Comparison of ENCODE assay signal across 10 cellular contexts in the genomic region with DNA sequence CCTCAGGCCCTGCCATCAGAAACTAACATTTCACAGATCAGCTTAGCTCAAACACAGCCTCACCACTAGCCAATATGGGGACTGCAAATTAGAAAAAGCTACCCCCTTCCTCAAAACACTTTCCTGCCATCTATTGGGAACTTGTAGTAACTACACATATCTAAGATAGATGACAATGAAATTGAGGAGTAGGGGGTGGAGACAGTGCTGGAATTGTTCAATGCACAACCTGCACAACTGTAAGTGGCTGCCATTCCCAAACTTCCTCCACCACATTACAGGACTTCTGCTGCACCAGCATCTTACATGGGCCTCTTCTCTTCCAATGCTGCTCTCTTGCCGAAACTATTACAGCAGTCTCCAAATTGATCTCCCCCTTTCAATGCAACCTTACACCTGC. TPM values are rescaled to one million over a fixed set of nuclear protein-coding genes. Genes with fewer than 3 reads are reported as not detected.
DNase-seq lines count a peak whose midpoint lies in the region; ATAC-seq and TF ChIP-seq lines count a peak whose summit lies in the region.
"Had no signal": no experiment of that assay in that cellular context is flagged by ENCODE, and none has a peak within 500 bp of the region (broad histone marks: within the 10 kb centered on the region; RNA-seq: fewer than 3 reads in every experiment).

No MANE protein-coding gene starts in this region.

- no peak overlapping the region for H3K4me2 ChIP-seq in Karpas-422 (ENCODE audit: low read depth, low read length, poor library complexity, severe bottlenecking)

- H2AFZ ChIP-seq in Karpas-422 (ENCODE audit: low read length): no peak overlapping the region

- H3K9ac ChIP-seq in Karpas-422 (ENCODE audit: low read length): no peak overlapping the region

- no peaks in the 10 kb centered on the region for H3K4me1 ChIP-seq in Karpas-422 (ENCODE audit: low read length)
- no peaks in the 10 kb centered on the region for H3K4me1 ChIP-seq in uterus

- no peak for TF ChIP-seq POLR2A in uterus (IDR thresholded peaks at IDR 0.05)

- H3K9me3 ChIP-seq in Karpas-422 (ENCODE audit: low read length) (no peaks in the 10 kb centered on the region), uterus (no peaks in the 10 kb centered on the region)

- intact Hi-C loops in uterus (cut with DNase I; ENCODE audit: low total_unique reads): no loop called here

- no peaks in the 10 kb centered on the region for H4K20me1 ChIP-seq in Karpas-422 (ENCODE audit: insufficient read depth, low read depth, low read length)

- DNase-seq in Daoy (ENCODE audit: low read depth): peak; percentile 56
- peak; percentile 84 for DNase-seq in Karpas-422
- peak; percentile 63 to 65 for DNase-seq in SHP77 (lab: John Stamatoyannopoulos, UW)
- peak; percentile 40 for DNase-seq in glomerular visceral epithelial cell (ENCODE audit: extremely low spot score)
- no peak for DNase-seq in nucleus accumbens (lab: John Stamatoyannopoulos, UW)
- DNase-seq in uterus: no peak
- DNase-seq in activated naive CD4-positive, alpha-beta T cell treated with Interleukin-2 at 50 U/mL for 16 hours: no peak
- DNase-seq: naive B cell, T-cell had no signal

- no peak for ATAC-seq in HG03520 (IDR thresholded peaks at IDR 0.05; ENCODE audit: unreplicated experiment)

- H3K27me3 ChIP-seq in Karpas-422 (ENCODE audit: low read length) (no peaks in the 10 kb centered on the region), uterus (no peaks in the 10 kb centered on the region)

- TF ChIP-seq CTCF in uterus (IDR thresholded peaks at IDR 0.05): peak in 1 of 4 experiments; percentile 23

- H3K27ac ChIP-seq in Karpas-422 (ENCODE audit: low read length) (no peak overlapping the region), uterus (no peak overlapping the region)

- H3K36me3 ChIP-seq in Karpas-422 (ENCODE audit: insufficient read depth, low read length) (no peaks in the 10 kb centered on the region), uterus (no peaks in the 10 kb centered on the region)

- no peaks in the 10 kb centered on the region for H3K79me2 ChIP-seq in Karpas-422 (ENCODE audit: low read length)

- H3K9me2 ChIP-seq in Karpas-422 (replicated peaks; ENCODE audit: insufficient read depth, low read length): no peaks in the 10 kb centered on the region

- no peak overlapping the region for H3K4me3 ChIP-seq in Karpas-422 (ENCODE audit: low read length)
- no peak overlapping the region for H3K4me3 ChIP-seq in uterus

RNA-seq across cellular contexts. Expression of a gene that starts 21.8 kb away (rescaled TPM):
- total RNA-seq in Daoy (2014; rRNA removed; shearing (Covaris generic)): not detected in 2 replicates
- not detected in 2 replicates for total RNA-seq in Karpas-422 (2014; rRNA removed; shearing (Covaris generic); ENCODE audit: low replicate concordance)
- total RNA-seq in uterus: not detected
- total RNA-seq: T-cell had no signal

RNA-seq across cellular contexts. Expression of a gene that starts 31.2 kb away (rescaled TPM):
- total RNA-seq in Daoy (2014; rRNA removed; shearing (Covaris generic)): 70.6 and 108 TPM in 2 replicates
- not detected in 2 replicates for total RNA-seq in Karpas-422 (2014; rRNA removed; shearing (Covaris generic); ENCODE audit: low replicate concordance)
- total RNA-seq in uterus: 10 to 100 TPM in 1 of 4 donors, not detected in 3; 16.0 TPM

Comparison
In these comparisons a context has a peak if more than half of its experiments do, and no peak if none do; other contexts are left out.
1. DNase-seq: peak in Daoy (single experiment), Karpas-422 (single experiment), SHP77 (2 of 2) and glomerular visceral epithelial cell (single experiment); none in nucleus accumbens (0 of 56), uterus (0 of 2) and activated naive CD4-positive, alpha-beta T cell treated with Interleukin-2 at 50 U/mL for 16 hours (single experiment).